1 cellular context compared by ENCODE assay signal in genomic region chr1:33237579-33237978, GRCh38.
TF ChIP-seq lines count a peak whose summit lies in the region.

No MANE protein-coding gene starts in this region.

TF ChIP-seq in K562, 482 proteins besides CTCF, POLR2A, EP300 and RAD21 (continued from another document):
- TF ChIP-seq PRDM10 (IDR thresholded peaks at IDR 0.05; ENCODE audit: partially characterized antibody) (no peak), ZBTB12 (CRISPR knock-in tag; IDR thresholded peaks at IDR 0.05) (no peak), SETDB1 (IDR thresholded peaks at IDR 0.05; ENCODE audit: low read length) (no peak), E2F5 (CRISPR knock-in tag; IDR thresholded peaks at IDR 0.05) (no peak)
TF ChIP-seq in K562: peak in this region for 7.
